26 cellular contexts compared by ENCODE assay signal in genomic region chr1:165281207-165281901, GRCh38.
DNase-seq lines count a peak whose midpoint lies in the region; ATAC-seq and TF ChIP-seq lines count a peak whose summit lies in the region.
"Had no signal": no experiment of that assay in that cellular context is flagged by ENCODE, and none has a peak within 500 bp of the region (broad histone marks: within the 10 kb centered on the region; RNA-seq: fewer than 3 reads in every experiment).

No MANE protein-coding gene starts in this region.

- intact Hi-C loops in right cardiac atrium (cut with DNase I): no loop called here

- no peaks in the 10 kb centered on the region for H3K36me3 Mint-ChIP-seq in stimulated activated naive CD8-positive, alpha-beta T cell treated with anti-CD3 and anti-CD28 coated beads, Interleukin-15, Interleukin-2, amounts not matched to agents 100 ng/mL and 50 ng/mL, for 24 hours (ENCODE audit: low read depth)
- no peaks in the 10 kb centered on the region for H3K36me3 Mint-ChIP-seq in type B pancreatic cell
- H3K36me3 Mint-ChIP-seq in activated CD4-positive, alpha-beta T cell treated with anti-CD3 and anti-CD28 coated beads, Interleukin-2, amount 10 ng/mL, durations not matched to agents 7 days and 5 days (ENCODE audit: low read depth): no peaks in the 10 kb centered on the region
- H3K36me3 Mint-ChIP-seq: CD4-positive, CD25-positive, alpha-beta regulatory T cell had no signal

- no peaks in the 10 kb centered on the region for H3K27me3 ChIP-seq in right cardiac atrium (ENCODE audit: control insufficient read depth, insufficient read depth)

- POLR2A ChIA-PET in activated CD4-positive, alpha-beta T cell treated with anti-CD3 and anti-CD28 coated beads, Interleukin-2, amount 10 ng/mL, durations not matched to agents 7 days and 5 days (lab: Charles Lee): no interaction called here

- peaks cover 23% of the 10 kb centered on the region for H3K27me3 Mint-ChIP-seq in stimulated activated naive CD8-positive, alpha-beta T cell treated with anti-CD3 and anti-CD28 coated beads, Interleukin-15, Interleukin-2, amounts not matched to agents 100 ng/mL and 50 ng/mL, for 24 hours
- peaks cover 53% of the 10 kb centered on the region for H3K27me3 Mint-ChIP-seq in stimulated activated naive CD8-positive, alpha-beta T cell treated with anti-CD3 and anti-CD28 coated beads, Interleukin-15, amount 100 ng/mL, for 72 hours
- H3K27me3 Mint-ChIP-seq in type B pancreatic cell: peaks cover 72% of the 10 kb centered on the region
- peaks cover 13% of the 10 kb centered on the region for H3K27me3 Mint-ChIP-seq in activated CD4-positive, alpha-beta T cell treated with anti-CD3 and anti-CD28 coated beads, Interleukin-2, amount 10 ng/mL, durations not matched to agents 7 days and 5 days

- ATAC-seq in stimulated activated naive CD8-positive, alpha-beta T cell treated with anti-CD3 and anti-CD28 coated beads, Interleukin-15, amount 100 ng/mL, for 72 hours: no peak
- ATAC-seq in left lobe of liver: peak; percentile 91
- no peak for ATAC-seq in right cardiac atrium
- ATAC-seq: GM12878, Panc1 had no signal

- H3K4me1 ChIP-seq in right cardiac atrium (ENCODE audit: control insufficient read depth, insufficient read depth, low read length): no peaks in the 10 kb centered on the region

- H3K9me3 ChIP-seq in right cardiac atrium (ENCODE audit: control insufficient read depth, low read length): no peaks in the 10 kb centered on the region

- no peaks in the 10 kb centered on the region for H3K4me1 Mint-ChIP-seq in stimulated activated naive CD8-positive, alpha-beta T cell treated with anti-CD3 and anti-CD28 coated beads, Interleukin-15, Interleukin-2, amounts not matched to agents 100 ng/mL and 50 ng/mL, for 24 hours (ENCODE audit: low read depth)
- no peaks in the 10 kb centered on the region for H3K4me1 Mint-ChIP-seq in stimulated activated naive CD8-positive, alpha-beta T cell treated with anti-CD3 and anti-CD28 coated beads, Interleukin-15, amount 100 ng/mL, for 72 hours
- H3K4me1 Mint-ChIP-seq in type B pancreatic cell (ENCODE audit: unreplicated experiment): peaks cover 46% of the 10 kb centered on the region
- H3K4me1 Mint-ChIP-seq in activated CD4-positive, alpha-beta T cell treated with anti-CD3 and anti-CD28 coated beads, Interleukin-2, amount 10 ng/mL, durations not matched to agents 7 days and 5 days: no peaks in the 10 kb centered on the region
- H3K4me1 Mint-ChIP-seq: CD4-positive, CD25-positive, alpha-beta regulatory T cell had no signal

- CTCF ChIA-PET in activated CD4-positive, alpha-beta T cell treated with anti-CD3 and anti-CD28 coated beads, Interleukin-2, amount 10 ng/mL, durations not matched to agents 7 days and 5 days (lab: Charles Lee): no interaction called here

- DNase-seq in stimulated activated naive CD8-positive, alpha-beta T cell treated with anti-CD3 and anti-CD28 coated beads, Interleukin-15, amount 100 ng/mL, for 72 hours: no peak
- peak; percentile 73 for DNase-seq in NCI-H69 (lab: John Stamatoyannopoulos, UW)
- DNase-seq in left lobe of liver (ENCODE audit: low spot score): peak; percentile 56
- DNase-seq in type B pancreatic cell (ENCODE audit: extremely low spot score, unreplicated experiment): no peak
- DNase-seq in DMS114 treated with DMSO at 0.1 percent for 48 hours (lab: John Stamatoyannopoulos, UW; ENCODE audit: unreplicated experiment): no peak
- DNase-seq in right cardiac atrium: no peak
- DNase-seq in activated CD4-positive, alpha-beta T cell treated with anti-CD3 and anti-CD28 coated beads, Interleukin-2, amount 10 ng/mL, durations not matched to agents 7 days and 5 days: no peak
- DNase-seq: CD4-positive, CD25-positive, alpha-beta regulatory T cell; DMS79; EL; GDM1; IMR-90; NCI-H1092; NCI-H1417 treated with DMSO at 0.1 percent for 48 hours; NCI-H1694 treated with DMSO at 0.1 percent for 48 hours; NCI-H2081; NCI-H2171; NCI-H226; NCI-H510A; SHP77; T-helper 1 cell had no signal

- whole genome bisulfite sequencing in right cardiac atrium: 67% methylated on average over 3 of the region's 3 CpGs

- H3K4me3 ChIP-seq in right cardiac atrium (ENCODE audit: low read length): no peak overlapping the region
- H3K4me3 ChIP-seq: GM12878 had no signal

- H3K27ac ChIP-seq in right cardiac atrium (ENCODE audit: low read length): no peak overlapping the region
- H3K27ac ChIP-seq: KMS-11, RWPE1 had no signal

- TF ChIP-seq CTCF in type B pancreatic cell (conservative IDR thresholded peaks at IDR 0.05): no peak

- H3K4me3 Mint-ChIP-seq in stimulated activated naive CD8-positive, alpha-beta T cell treated with anti-CD3 and anti-CD28 coated beads, Interleukin-15, Interleukin-2, amounts not matched to agents 100 ng/mL and 50 ng/mL, for 24 hours: no peak overlapping the region
- no peak overlapping the region for H3K4me3 Mint-ChIP-seq in stimulated activated naive CD8-positive, alpha-beta T cell treated with anti-CD3 and anti-CD28 coated beads, Interleukin-15, amount 100 ng/mL, for 72 hours
- H3K4me3 Mint-ChIP-seq in type B pancreatic cell: no peak overlapping the region
- H3K4me3 Mint-ChIP-seq in activated CD4-positive, alpha-beta T cell treated with anti-CD3 and anti-CD28 coated beads, Interleukin-2, amount 10 ng/mL, durations not matched to agents 7 days and 5 days: no peak overlapping the region
- H3K4me3 Mint-ChIP-seq: CD4-positive, CD25-positive, alpha-beta regulatory T cell had no signal

- peak overlapping the region; percentile 6 for H3K27ac Mint-ChIP-seq in stimulated activated naive CD8-positive, alpha-beta T cell treated with anti-CD3 and anti-CD28 coated beads, Interleukin-15, Interleukin-2, amounts not matched to agents 100 ng/mL and 50 ng/mL, for 24 hours
- H3K27ac Mint-ChIP-seq in stimulated activated naive CD8-positive, alpha-beta T cell treated with anti-CD3 and anti-CD28 coated beads, Interleukin-15, amount 100 ng/mL, for 72 hours: no peak overlapping the region
- peak overlapping the region; percentile 2 for H3K27ac Mint-ChIP-seq in type B pancreatic cell
- H3K27ac Mint-ChIP-seq in activated CD4-positive, alpha-beta T cell treated with anti-CD3 and anti-CD28 coated beads, Interleukin-2, amount 10 ng/mL, durations not matched to agents 7 days and 5 days: no peak overlapping the region
- H3K27ac Mint-ChIP-seq: CD4-positive, CD25-positive, alpha-beta regulatory T cell had no signal

- no peaks in the 10 kb centered on the region for H3K9me3 Mint-ChIP-seq in stimulated activated naive CD8-positive, alpha-beta T cell treated with anti-CD3 and anti-CD28 coated beads, Interleukin-15, Interleukin-2, amounts not matched to agents 100 ng/mL and 50 ng/mL, for 24 hours
- no peaks in the 10 kb centered on the region for H3K9me3 Mint-ChIP-seq in stimulated activated naive CD8-positive, alpha-beta T cell treated with anti-CD3 and anti-CD28 coated beads, Interleukin-15, amount 100 ng/mL, for 72 hours
- H3K9me3 Mint-ChIP-seq in type B pancreatic cell: no peaks in the 10 kb centered on the region
- H3K9me3 Mint-ChIP-seq in activated CD4-positive, alpha-beta T cell treated with anti-CD3 and anti-CD28 coated beads, Interleukin-2, amount 10 ng/mL, durations not matched to agents 7 days and 5 days: no peaks in the 10 kb centered on the region

Comparison
In these comparisons a context has a peak if more than half of its experiments do, and no peak if none do; other contexts are left out.
1. H3K27ac Mint-ChIP-seq: peak in stimulated activated naive CD8-positive, alpha-beta T cell treated with anti-CD3 and anti-CD28 coated beads, Interleukin-15, Interleukin-2, amounts not matched to agents 100 ng/mL and 50 ng/mL, for 24 hours (single experiment) and type B pancreatic cell (single experiment); none in stimulated activated naive CD8-positive, alpha-beta T cell treated with anti-CD3 and anti-CD28 coated beads, Interleukin-15, amount 100 ng/mL, for 72 hours (0 of 2) and activated CD4-positive, alpha-beta T cell treated with anti-CD3 and anti-CD28 coated beads, Interleukin-2, amount 10 ng/mL, durations not matched to agents 7 days and 5 days (single experiment).
2. DNase-seq: peak in NCI-H69 (single experiment) and left lobe of liver (single experiment); none in stimulated activated naive CD8-positive, alpha-beta T cell treated with anti-CD3 and anti-CD28 coated beads, Interleukin-15, amount 100 ng/mL, for 72 hours (0 of 2), type B pancreatic cell (single experiment), DMS114 treated with DMSO at 0.1 percent for 48 hours (single experiment), right cardiac atrium (0 of 3) and activated CD4-positive, alpha-beta T cell treated with anti-CD3 and anti-CD28 coated beads, Interleukin-2, amount 10 ng/mL, durations not matched to agents 7 days and 5 days (single experiment).